In the genomic region with DNA sequence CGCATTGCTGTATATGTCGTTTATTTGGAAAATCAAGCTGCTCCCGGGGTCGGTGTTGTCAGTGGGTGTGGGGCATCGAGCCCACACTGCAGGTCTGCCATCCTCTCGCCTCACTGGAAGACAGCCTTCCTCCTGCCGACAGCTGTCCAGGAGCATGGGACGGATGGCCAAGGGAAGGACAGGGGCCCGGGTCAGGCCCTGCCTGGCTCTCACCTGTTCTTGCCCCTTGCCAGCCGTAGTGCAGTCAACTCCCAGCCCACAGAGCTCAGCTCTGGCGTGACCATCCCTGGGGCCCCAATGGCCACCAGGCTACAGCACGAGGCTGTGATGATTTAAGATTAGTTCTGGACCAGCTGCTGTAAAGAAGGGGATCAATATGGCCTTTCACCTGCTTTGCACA, we compare ENCODE assay signal across 21 cellular contexts.
DNase-seq lines count a peak whose midpoint lies in the region; ATAC-seq and TF ChIP-seq lines count a peak whose summit lies in the region.
"Had no signal": no experiment of that assay in that cellular context is flagged by ENCODE, and none has a peak within 500 bp of the region (broad histone marks: within the 10 kb centered on the region; RNA-seq: fewer than 3 reads in every experiment).

No MANE protein-coding gene starts in this region.

- H3K36me3 ChIP-seq in WERI-Rb-1, result peaks cover 20% of the 10 kb centered on the region
- H3K36me3 ChIP-seq: BE2C had no signal

- no peaks in the 10 kb centered on the region for H3K9me3 ChIP-seq in WERI-Rb-1 (ENCODE audit: severe bottlenecking)
- H3K9me3 ChIP-seq: A549; BE2C; BLaER1 treated with 17β-estradiol and CSF1 and Interleukin-3, amounts not matched to agents 10 nM and 100 nM had no signal

- H3K27me3 ChIP-seq in WERI-Rb-1 (ENCODE audit: insufficient read depth, low read depth, severe bottlenecking), result no peaks in the 10 kb centered on the region
- H3K27me3 ChIP-seq: BE2C; BLaER1 treated with 17β-estradiol and CSF1 and Interleukin-3, amounts not matched to agents 10 nM and 100 nM had no signal

- no peaks in the 10 kb centered on the region for H3K9me3 Mint-ChIP-seq in dendritic cell treated with granulocyte-macrophage colony-stimulating factor and Interleukin-4, amounts not matched to agents 40 ng/mL and 50 ng/mL, for 4 days
- H3K9me3 Mint-ChIP-seq in nephron progenitor cell, result no peaks in the 10 kb centered on the region
- no peaks in the 10 kb centered on the region for H3K9me3 Mint-ChIP-seq in type B pancreatic cell
- H3K9me3 Mint-ChIP-seq: CD4-positive, alpha-beta T cell; CD8-positive, alpha-beta memory T cell; GM23338; H9 had no signal

- H3K27me3 Mint-ChIP-seq in dendritic cell treated with granulocyte-macrophage colony-stimulating factor and Interleukin-4, amounts not matched to agents 40 ng/mL and 50 ng/mL, for 4 days, result no peaks in the 10 kb centered on the region
- H3K27me3 Mint-ChIP-seq in nephron progenitor cell (ENCODE audit: low read depth, poor library complexity) (peaks cover 3% of the 10 kb centered on the region), type B pancreatic cell (no peaks in the 10 kb centered on the region)
- H3K27me3 Mint-ChIP-seq: CD4-positive, alpha-beta T cell had no signal

- H3K4me1 Mint-ChIP-seq in dendritic cell treated with granulocyte-macrophage colony-stimulating factor and Interleukin-4, amounts not matched to agents 40 ng/mL and 50 ng/mL, for 4 days (ENCODE audit: low read depth), result peaks cover 54% of the 10 kb centered on the region
- H3K4me1 Mint-ChIP-seq in nephron progenitor cell, result peaks cover 34% of the 10 kb centered on the region
- peaks cover 26% of the 10 kb centered on the region for H3K4me1 Mint-ChIP-seq in type B pancreatic cell (ENCODE audit: unreplicated experiment)
- H3K4me1 Mint-ChIP-seq: CD8-positive, alpha-beta memory T cell had no signal

- no peak for TF ChIP-seq CTCF in WERI-Rb-1 (IDR thresholded peaks at IDR 0.05; ENCODE audit: low read depth, low read length)
- TF ChIP-seq CTCF in nephron progenitor cell (IDR thresholded peaks at IDR 0.05), result no peak
- no peak for TF ChIP-seq CTCF in type B pancreatic cell (conservative IDR thresholded peaks at IDR 0.05)

- no peak overlapping the region for H3K4me3 ChIP-seq in WERI-Rb-1 (ENCODE audit: low read depth, low read length)
- H3K4me3 ChIP-seq: A549; BLaER1 treated with 17β-estradiol and CSF1 and Interleukin-3, amounts not matched to agents 10 nM and 100 nM; GM23338 had no signal

- H3K36me3 Mint-ChIP-seq in dendritic cell treated with granulocyte-macrophage colony-stimulating factor and Interleukin-4, amounts not matched to agents 40 ng/mL and 50 ng/mL, for 4 days (ENCODE audit: low read depth), result peaks cover 100% of the 10 kb centered on the region
- H3K36me3 Mint-ChIP-seq in nephron progenitor cell (ENCODE audit: low read depth) (peaks cover 10% of the 10 kb centered on the region), type B pancreatic cell (no peaks in the 10 kb centered on the region)
- H3K36me3 Mint-ChIP-seq: CD8-positive, alpha-beta memory T cell had no signal

- H3K27ac ChIP-seq in WERI-Rb-1, result peak overlapping the region; percentile 2; the same call in 1 of the 2 replicates
- H3K27ac ChIP-seq: A549 had no signal

- no peak for ATAC-seq in GM19351 (IDR thresholded peaks at IDR 0.05; ENCODE audit: unreplicated experiment)
- ATAC-seq: A549, GM23338, HCT116 had no signal

- no peak overlapping the region for H3K4me3 Mint-ChIP-seq in dendritic cell treated with granulocyte-macrophage colony-stimulating factor and Interleukin-4, amounts not matched to agents 40 ng/mL and 50 ng/mL, for 4 days
- H3K4me3 Mint-ChIP-seq in nephron progenitor cell (no peak overlapping the region), type B pancreatic cell (no peak overlapping the region)
- H3K4me3 Mint-ChIP-seq: CD14-positive monocyte; CD4-positive, alpha-beta T cell; CD8-positive, alpha-beta memory T cell; GM23338; H9 had no signal

- intact Hi-C loops in dendritic cell treated with granulocyte-macrophage colony-stimulating factor and Interleukin-4, amounts not matched to agents 40 ng/mL and 50 ng/mL, for 4 days (cut with micrococcal nuclease), result no loop called here

- no peak for DNase-seq in WERI-Rb-1
- no peak for DNase-seq in nephron progenitor cell
- no peak for DNase-seq in type B pancreatic cell (ENCODE audit: extremely low spot score, unreplicated experiment)
- DNase-seq in NCI-H1436 treated with DMSO at 0.1 percent for 48 hours (lab: John Stamatoyannopoulos, UW), result no peak
- no peak for DNase-seq in kidney tubule cell (ENCODE audit: low spot score)
- DNase-seq: 8988T; ACHN; AML-193; BE2C; CD4-positive, alpha-beta T cell; CD8-positive, alpha-beta memory T cell; DMS 273 treated with DMSO at 0.1 percent for 48 hours; GF-D8; H9 had no signal

- peak overlapping the region; percentile 16 for H3K27ac Mint-ChIP-seq in dendritic cell treated with granulocyte-macrophage colony-stimulating factor and Interleukin-4, amounts not matched to agents 40 ng/mL and 50 ng/mL, for 4 days
- H3K27ac Mint-ChIP-seq in nephron progenitor cell (peak overlapping the region; percentile 94), type B pancreatic cell (peak overlapping the region; percentile 26)
- H3K27ac Mint-ChIP-seq: CD4-positive, alpha-beta T cell; GM23338 had no signal

Comparison
In these comparisons a context has a peak if more than half of its experiments do, and no peak if none do; other contexts are left out.
1. H3K27ac Mint-ChIP-seq: peak in every context shown above with its lines; median percentile 94 in nephron progenitor cell; 26 in type B pancreatic cell; 16 in dendritic cell treated with granulocyte-macrophage colony-stimulating factor and Interleukin-4, amounts not matched to agents 40 ng/mL and 50 ng/mL, for 4 days.